ENCODE assay signal across 9 cellular contexts in genomic region chr6:26016326-26017275, GRCh38. TPM values are rescaled to one million over a fixed set of nuclear protein-coding genes. Genes with fewer than 3 reads are reported as not detected.
DNase-seq lines count a peak whose midpoint lies in the region; ATAC-seq and TF ChIP-seq lines count a peak whose summit lies in the region.
"Had no signal": no experiment of that assay in that cellular context is flagged by ENCODE, and none has a peak within 500 bp of the region (broad histone marks: within the 10 kb centered on the region; RNA-seq: fewer than 3 reads in every experiment).

No MANE protein-coding gene starts in this region.

- H3K36me3 ChIP-seq in parathyroid adenoma (ENCODE audit: control insufficient read depth, insufficient read depth, low read length) (no peaks in the 10 kb centered on the region), PC-3 (ENCODE audit: low read depth, low read length) (no peaks in the 10 kb centered on the region)

- H3K9ac ChIP-seq in parathyroid adenoma (no peak overlapping the region), PC-3 (ENCODE audit: low read length) (no peak overlapping the region)
- H3K9ac ChIP-seq: KMS-11 had no signal

- no TSS peak for BruUV-seq in PC-3 (replicated peaks; lab: Mats Ljungman, UMichigan)

- H3K79me2 ChIP-seq in parathyroid adenoma (no peaks in the 10 kb centered on the region), PC-3 (ENCODE audit: low read length) (no peaks in the 10 kb centered on the region)

- H3K9me3 Mint-ChIP-seq in CD14-positive monocyte, result peaks cover 2 to 20% (median 8%) of the 10 kb centered on the region in 7 donors

- ATAC-seq in HG02642 (IDR thresholded peaks at IDR 0.05; ENCODE audit: poor library complexity, unreplicated experiment) (no peak), PC-3 (no peak)

- H3K9me2 ChIP-seq in PC-3 (replicated peaks; ENCODE audit: low read length), result no peaks in the 10 kb centered on the region

- peak overlapping the region; percentile 54 for H3K4me3 ChIP-seq in WI38 (ENCODE audit: low read depth, low read length)
- H3K4me3 ChIP-seq in fibroblast of mammary gland (ENCODE audit: control insufficient read depth, low read depth, low read length), result peak overlapping the region; percentile 51
- no peak overlapping the region for H3K4me3 ChIP-seq in parathyroid adenoma (ENCODE audit: low read depth, low read length)
- H3K4me3 ChIP-seq in PC-3 (ENCODE audit: low read length), result no peak overlapping the region

- no peaks in the 10 kb centered on the region for H4K20me1 ChIP-seq in PC-3 (ENCODE audit: low read length)

- H3K27me3 Mint-ChIP-seq in CD14-positive monocyte (ENCODE audit: low read depth in 3 of 3), result peaks cover 0 to 7% (median 5%) of the 10 kb centered on the region in 3 donors

- TF ChIP-seq CTCF in CD14-positive monocyte (IDR thresholded peaks at IDR 0.05) (no peak), WI38 (IDR thresholded peaks at IDR 0.05; ENCODE audit: low read depth, low read length) (no peak), fibroblast of mammary gland (conservative IDR thresholded peaks at IDR 0.05; ENCODE audit: control insufficient read depth, insufficient read depth, low read depth, low read length) (no peak), parathyroid adenoma (IDR thresholded peaks at IDR 0.05) (no peak), PC-3 (conservative IDR thresholded peaks at IDR 0.05; ENCODE audit: low read depth, low read length) (no peak)

- H3K4me1 Mint-ChIP-seq in CD14-positive monocyte, result peaks cover 16% of the 10 kb centered on the region

- peak overlapping the region; percentile 76 to 86 for H3K4me3 Mint-ChIP-seq in CD14-positive monocyte

- H3K9me3 ChIP-seq in parathyroid adenoma (ENCODE audit: control insufficient read depth, low read length) (no peaks in the 10 kb centered on the region), PC-3 (ENCODE audit: low read length) (no peaks in the 10 kb centered on the region)

- H2AFZ ChIP-seq in parathyroid adenoma (peak overlapping the region; percentile 61), PC-3 (ENCODE audit: low read length) (no peak overlapping the region)

- H3K27ac Mint-ChIP-seq in CD14-positive monocyte, result peak overlapping the region in 3 of 7 donors; percentile 14 to 64 (median 37)

- intact Hi-C loops in CD14-positive monocyte (cut with micrococcal nuclease), result no loop called here
- intact Hi-C loops in PC-3 (cut with micrococcal nuclease), result no loop called here

- H3K27ac ChIP-seq in parathyroid adenoma, result no peak overlapping the region
- no peak overlapping the region for H3K27ac ChIP-seq in PC-3 (ENCODE audit: low read length)
- H3K27ac ChIP-seq: KMS-11 had no signal

- DNase-seq in CD14-positive monocyte (ENCODE audit: low spot score) (no peak), fibroblast of mammary gland (ENCODE audit: low read depth) (peak; percentile 51), HT-29 (ENCODE audit: low spot score) (no peak), T-helper 9 cell (no peak), PC-3 (no peak)

- POLR2A ChIA-PET in PC-3 (lab: Charles Lee; ENCODE audit: unreplicated experiment), result no interaction called here

- no peaks in the 10 kb centered on the region for H3K27me3 ChIP-seq in parathyroid adenoma (ENCODE audit: control insufficient read depth, insufficient read depth, low read length)
- no peaks in the 10 kb centered on the region for H3K27me3 ChIP-seq in PC-3 (ENCODE audit: low read length)

- no peaks in the 10 kb centered on the region for H3K36me3 Mint-ChIP-seq in CD14-positive monocyte

- CTCF ChIA-PET in PC-3 (lab: Charles Lee), result no interaction called here

- H3K4me1 ChIP-seq in parathyroid adenoma, result peaks cover 8% of the 10 kb centered on the region
- peaks cover 4% of the 10 kb centered on the region; the same call in 1 of the 2 replicates for H3K4me1 ChIP-seq in PC-3 (ENCODE audit: insufficient read depth, low read length)

- H3F3A ChIP-seq in PC-3 (ENCODE audit: low read length, unreplicated experiment), result peaks cover 6% of the 10 kb centered on the region

- H3K4me2 ChIP-seq in parathyroid adenoma (ENCODE audit: low read length) (peak overlapping the region; percentile 16), PC-3 (ENCODE audit: low read length) (no peak overlapping the region)
- H3K4me2 ChIP-seq: KMS-11 had no signal

RNA-seq across cellular contexts. Expression of gene TRIM38, which starts 54.0 kb away (rescaled TPM):
- 1 to 10 TPM; 4.1 to 8.0 TPM for polyA plus RNA-seq in CD14-positive monocyte
- total RNA-seq in HT-29 (2014; rRNA removed; shearing (Covaris generic)), result 2.5 and 4.0 TPM in 2 replicates
- total RNA-seq in PC-3 (2014; rRNA removed), result 5.6 and 6.4 TPM in 2 replicates

Comparison
In these comparisons a context has a peak if more than half of its experiments do, and no peak if none do; other contexts are left out.
1. H3K4me3 ChIP-seq: peak in WI38 (single experiment) and fibroblast of mammary gland (single experiment); none in parathyroid adenoma (single experiment) and PC-3 (single experiment).